1 cellular context compared by ENCODE assay signal in the genomic region with DNA sequence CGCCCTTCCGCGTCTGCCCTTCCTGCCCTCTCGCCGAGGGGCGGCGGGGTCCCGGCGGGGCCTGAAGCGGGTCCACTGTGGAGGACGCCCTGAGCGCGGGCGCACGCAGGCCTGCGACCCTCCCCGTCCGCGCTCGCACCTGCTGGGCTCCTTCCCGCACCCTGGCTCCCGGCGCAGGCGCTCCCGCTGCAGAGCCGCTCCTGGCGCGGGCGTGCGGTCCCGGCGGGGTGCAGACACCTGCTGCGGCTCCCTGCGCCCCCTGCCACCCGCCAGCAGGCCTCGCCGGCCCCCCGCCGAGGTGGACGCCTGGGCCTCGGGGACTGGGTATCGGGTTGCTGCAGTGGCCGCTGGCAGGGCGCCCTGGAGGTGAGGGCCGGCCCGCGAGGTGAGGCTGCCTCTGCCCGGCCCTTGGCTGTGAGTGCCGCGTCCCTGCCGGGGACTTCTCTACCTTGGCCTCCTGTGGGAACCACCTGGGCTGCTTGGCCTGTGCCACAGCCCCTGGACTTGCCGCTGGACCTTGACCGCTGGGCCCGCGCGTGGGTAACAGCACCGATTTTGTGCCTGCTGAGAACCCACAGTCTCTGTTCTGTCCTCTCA.
TF ChIP-seq lines count a peak whose summit lies in the region.

No MANE protein-coding gene starts in this region.

TF ChIP-seq in HepG2, 621 proteins besides CTCF, POLR2A, EP300 and RAD21 (continued from another document and continues in another):
- TF ChIP-seq, protein P1, sequence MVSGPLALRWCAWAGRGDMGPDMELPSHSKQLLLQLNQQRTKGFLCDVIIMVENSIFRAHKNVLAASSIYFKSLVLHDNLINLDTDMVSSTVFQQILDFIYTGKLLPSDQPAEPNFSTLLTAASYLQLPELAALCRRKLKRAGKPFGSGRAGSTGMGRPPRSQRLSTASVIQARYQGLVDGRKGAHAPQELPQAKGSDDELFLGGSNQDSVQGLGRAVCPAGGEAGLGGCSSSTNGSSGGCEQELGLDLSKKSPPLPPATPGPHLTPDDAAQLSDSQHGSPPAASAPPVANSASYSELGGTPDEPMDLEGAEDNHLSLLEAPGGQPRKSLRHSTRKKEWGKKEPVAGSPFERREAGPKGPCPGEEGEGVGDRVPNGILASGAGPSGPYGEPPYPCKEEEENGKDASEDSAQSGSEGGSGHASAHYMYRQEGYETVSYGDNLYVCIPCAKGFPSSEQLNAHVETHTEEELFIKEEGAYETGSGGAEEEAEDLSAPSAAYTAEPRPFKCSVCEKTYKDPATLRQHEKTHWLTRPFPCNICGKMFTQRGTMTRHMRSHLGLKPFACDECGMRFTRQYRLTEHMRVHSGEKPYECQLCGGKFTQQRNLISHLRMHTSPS (CRISPR knock-in tag; IDR thresholded peaks at IDR 0.05; ENCODE audit: low read depth): no peak
- TF ChIP-seq ZNF33B (CRISPR knock-in tag; IDR thresholded peaks at IDR 0.05): no peak
- TF ChIP-seq, protein P2, sequence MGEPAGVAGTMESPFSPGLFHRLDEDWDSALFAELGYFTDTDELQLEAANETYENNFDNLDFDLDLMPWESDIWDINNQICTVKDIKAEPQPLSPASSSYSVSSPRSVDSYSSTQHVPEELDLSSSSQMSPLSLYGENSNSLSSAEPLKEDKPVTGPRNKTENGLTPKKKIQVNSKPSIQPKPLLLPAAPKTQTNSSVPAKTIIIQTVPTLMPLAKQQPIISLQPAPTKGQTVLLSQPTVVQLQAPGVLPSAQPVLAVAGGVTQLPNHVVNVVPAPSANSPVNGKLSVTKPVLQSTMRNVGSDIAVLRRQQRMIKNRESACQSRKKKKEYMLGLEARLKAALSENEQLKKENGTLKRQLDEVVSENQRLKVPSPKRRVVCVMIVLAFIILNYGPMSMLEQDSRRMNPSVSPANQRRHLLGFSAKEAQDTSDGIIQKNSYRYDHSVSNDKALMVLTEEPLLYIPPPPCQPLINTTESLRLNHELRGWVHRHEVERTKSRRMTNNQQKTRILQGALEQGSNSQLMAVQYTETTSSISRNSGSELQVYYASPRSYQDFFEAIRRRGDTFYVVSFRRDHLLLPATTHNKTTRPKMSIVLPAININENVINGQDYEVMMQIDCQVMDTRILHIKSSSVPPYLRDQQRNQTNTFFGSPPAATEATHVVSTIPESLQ (CRISPR knock-in tag; conservative IDR thresholded peaks at IDR 0.05): no peak
- no peak for TF ChIP-seq FOXA3 (CRISPR knock-in tag; IDR thresholded peaks at IDR 0.05)
- TF ChIP-seq TARDBP (CRISPR knock-in tag; IDR thresholded peaks at IDR 0.05): no peak
- peak; percentile 49 for TF ChIP-seq RBFOX2 (IDR thresholded peaks at IDR 0.05; ENCODE audit: low read depth, low read length)
- TF ChIP-seq NCOA5 (CRISPR knock-in tag; IDR thresholded peaks at IDR 0.05): no peak
- TF ChIP-seq, protein P3, sequence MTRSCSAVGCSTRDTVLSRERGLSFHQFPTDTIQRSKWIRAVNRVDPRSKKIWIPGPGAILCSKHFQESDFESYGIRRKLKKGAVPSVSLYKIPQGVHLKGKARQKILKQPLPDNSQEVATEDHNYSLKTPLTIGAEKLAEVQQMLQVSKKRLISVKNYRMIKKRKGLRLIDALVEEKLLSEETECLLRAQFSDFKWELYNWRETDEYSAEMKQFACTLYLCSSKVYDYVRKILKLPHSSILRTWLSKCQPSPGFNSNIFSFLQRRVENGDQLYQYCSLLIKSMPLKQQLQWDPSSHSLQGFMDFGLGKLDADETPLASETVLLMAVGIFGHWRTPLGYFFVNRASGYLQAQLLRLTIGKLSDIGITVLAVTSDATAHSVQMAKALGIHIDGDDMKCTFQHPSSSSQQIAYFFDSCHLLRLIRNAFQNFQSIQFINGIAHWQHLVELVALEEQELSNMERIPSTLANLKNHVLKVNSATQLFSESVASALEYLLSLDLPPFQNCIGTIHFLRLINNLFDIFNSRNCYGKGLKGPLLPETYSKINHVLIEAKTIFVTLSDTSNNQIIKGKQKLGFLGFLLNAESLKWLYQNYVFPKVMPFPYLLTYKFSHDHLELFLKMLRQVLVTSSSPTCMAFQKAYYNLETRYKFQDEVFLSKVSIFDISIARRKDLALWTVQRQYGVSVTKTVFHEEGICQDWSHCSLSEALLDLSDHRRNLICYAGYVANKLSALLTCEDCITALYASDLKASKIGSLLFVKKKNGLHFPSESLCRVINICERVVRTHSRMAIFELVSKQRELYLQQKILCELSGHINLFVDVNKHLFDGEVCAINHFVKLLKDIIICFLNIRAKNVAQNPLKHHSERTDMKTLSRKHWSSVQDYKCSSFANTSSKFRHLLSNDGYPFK (CRISPR knock-in tag; IDR thresholded peaks at IDR 0.05; ENCODE audit: borderline replicate concordance): no peak
- TF ChIP-seq SAP130 (CRISPR knock-in tag; IDR thresholded peaks at IDR 0.05; ENCODE audit: low read depth): peak; percentile 7
- no peak for TF ChIP-seq ATF7 (IDR thresholded peaks at IDR 0.05)
- no peak for TF ChIP-seq ATF7 (CRISPR knock-in tag; IDR thresholded peaks at IDR 0.05)
- TF ChIP-seq ZNF788 (CRISPR knock-in tag; IDR thresholded peaks at IDR 0.05; ENCODE audit: borderline replicate concordance): no peak
- no peak for TF ChIP-seq FOXK1 (CRISPR knock-in tag; IDR thresholded peaks at IDR 0.05; ENCODE audit: borderline replicate concordance, low read depth)
- no peak for TF ChIP-seq HHEX (CRISPR knock-in tag; IDR thresholded peaks at IDR 0.05)
- no peak for TF ChIP-seq ZNF296 (CRISPR knock-in tag; conservative IDR thresholded peaks at IDR 0.05)
- no peak for TF ChIP-seq DR1 (CRISPR knock-in tag; IDR thresholded peaks at IDR 0.05)
- TF ChIP-seq NCOA2 (CRISPR knock-in tag; IDR thresholded peaks at IDR 0.05): no peak
- TF ChIP-seq SIX4 (CRISPR knock-in tag; IDR thresholded peaks at IDR 0.05): no peak
- no peak for TF ChIP-seq ZNF749 (CRISPR knock-in tag; IDR thresholded peaks at IDR 0.05; ENCODE audit: borderline replicate concordance)
- no peak for TF ChIP-seq ELF1 (CRISPR knock-in tag; IDR thresholded peaks at IDR 0.05)
- TF ChIP-seq KAT7 (CRISPR knock-in tag; IDR thresholded peaks at IDR 0.05; ENCODE audit: borderline replicate concordance): no peak
- no peak for TF ChIP-seq FOSL2 (CRISPR knock-in tag; IDR thresholded peaks at IDR 0.05)
- TF ChIP-seq ZNF224 (CRISPR knock-in tag; IDR thresholded peaks at IDR 0.05): no peak
- TF ChIP-seq KDM5B (CRISPR knock-in tag; IDR thresholded peaks at IDR 0.05; ENCODE audit: borderline replicate concordance): no peak; the same call in 1 of the 2 replicates
- TF ChIP-seq RFX1 (IDR thresholded peaks at IDR 0.05): no peak
- TF ChIP-seq HOXA3 (CRISPR knock-in tag; IDR thresholded peaks at IDR 0.05): 0 out of 2 replicates have a peak, but pooled peaks have one; percentile 7
- TF ChIP-seq ZNF839 (CRISPR knock-in tag; IDR thresholded peaks at IDR 0.05; ENCODE audit: borderline replicate concordance): no peak
- TF ChIP-seq CHD4 (IDR thresholded peaks at IDR 0.05; ENCODE audit: borderline replicate concordance, low read length): no peak
- no peak for TF ChIP-seq AGO2 (optimal IDR thresholded peaks at IDR 0.05; ENCODE audit: low read depth, low read length)
- TF ChIP-seq ZFX (CRISPR knock-in tag; IDR thresholded peaks at IDR 0.05; ENCODE audit: low read depth): peak; percentile 50
- no peak for TF ChIP-seq ERF (CRISPR knock-in tag; IDR thresholded peaks at IDR 0.05)
- no peak for TF ChIP-seq ZNF350 (CRISPR knock-in tag; IDR thresholded peaks at IDR 0.05; ENCODE audit: borderline replicate concordance, low read depth)
- no peak for TF ChIP-seq ZNF160 (CRISPR knock-in tag; IDR thresholded peaks at IDR 0.05)
- TF ChIP-seq, protein P4, sequence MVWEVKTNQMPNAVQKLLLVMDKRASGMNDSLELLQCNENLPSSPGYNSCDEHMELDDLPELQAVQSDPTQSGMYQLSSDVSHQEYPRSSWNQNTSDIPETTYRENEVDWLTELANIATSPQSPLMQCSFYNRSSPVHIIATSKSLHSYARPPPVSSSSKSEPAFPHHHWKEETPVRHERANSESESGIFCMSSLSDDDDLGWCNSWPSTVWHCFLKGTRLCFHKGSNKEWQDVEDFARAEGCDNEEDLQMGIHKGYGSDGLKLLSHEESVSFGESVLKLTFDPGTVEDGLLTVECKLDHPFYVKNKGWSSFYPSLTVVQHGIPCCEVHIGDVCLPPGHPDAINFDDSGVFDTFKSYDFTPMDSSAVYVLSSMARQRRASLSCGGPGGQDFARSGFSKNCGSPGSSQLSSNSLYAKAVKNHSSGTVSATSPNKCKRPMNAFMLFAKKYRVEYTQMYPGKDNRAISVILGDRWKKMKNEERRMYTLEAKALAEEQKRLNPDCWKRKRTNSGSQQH (CRISPR knock-in tag; IDR thresholded peaks at IDR 0.05; ENCODE audit: low read depth): no peak
- TF ChIP-seq ZNF547 (CRISPR knock-in tag; IDR thresholded peaks at IDR 0.05): no peak
- TF ChIP-seq ZBTB38 (CRISPR knock-in tag; IDR thresholded peaks at IDR 0.05): no peak
- TF ChIP-seq HOXD1 (CRISPR knock-in tag; IDR thresholded peaks at IDR 0.05): no peak
- TF ChIP-seq PHB2 (IDR thresholded peaks at IDR 0.05; ENCODE audit: partially characterized antibody): no peak
- TF ChIP-seq, protein P5, sequence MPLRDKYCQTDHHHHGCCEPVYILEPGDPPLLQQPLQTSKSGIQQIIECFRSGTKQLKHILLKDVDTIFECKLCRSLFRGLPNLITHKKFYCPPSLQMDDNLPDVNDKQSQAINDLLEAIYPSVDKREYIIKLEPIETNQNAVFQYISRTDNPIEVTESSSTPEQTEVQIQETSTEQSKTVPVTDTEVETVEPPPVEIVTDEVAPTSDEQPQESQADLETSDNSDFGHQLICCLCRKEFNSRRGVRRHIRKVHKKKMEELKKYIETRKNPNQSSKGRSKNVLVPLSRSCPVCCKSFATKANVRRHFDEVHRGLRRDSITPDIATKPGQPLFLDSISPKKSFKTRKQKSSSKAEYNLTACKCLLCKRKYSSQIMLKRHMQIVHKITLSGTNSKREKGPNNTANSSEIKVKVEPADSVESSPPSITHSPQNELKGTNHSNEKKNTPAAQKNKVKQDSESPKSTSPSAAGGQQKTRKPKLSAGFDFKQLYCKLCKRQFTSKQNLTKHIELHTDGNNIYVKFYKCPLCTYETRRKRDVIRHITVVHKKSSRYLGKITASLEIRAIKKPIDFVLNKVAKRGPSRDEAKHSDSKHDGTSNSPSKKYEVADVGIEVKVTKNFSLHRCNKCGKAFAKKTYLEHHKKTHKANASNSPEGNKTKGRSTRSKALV (CRISPR knock-in tag; IDR thresholded peaks at IDR 0.05): peak; percentile 28; the same call in 1 of the 2 replicates
- TF ChIP-seq ZNF629 (CRISPR knock-in tag; conservative IDR thresholded peaks at IDR 0.05): no peak
- TF ChIP-seq, protein P6, sequence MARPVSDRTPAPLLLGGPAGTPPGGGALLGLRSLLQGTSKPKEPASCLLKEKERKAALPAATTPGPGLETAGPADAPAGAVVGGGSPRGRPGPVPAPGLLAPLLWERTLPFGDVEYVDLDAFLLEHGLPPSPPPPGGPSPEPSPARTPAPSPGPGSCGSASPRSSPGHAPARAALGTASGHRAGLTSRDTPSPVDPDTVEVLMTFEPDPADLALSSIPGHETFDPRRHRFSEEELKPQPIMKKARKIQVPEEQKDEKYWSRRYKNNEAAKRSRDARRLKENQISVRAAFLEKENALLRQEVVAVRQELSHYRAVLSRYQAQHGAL (CRISPR knock-in tag; IDR thresholded peaks at IDR 0.05; ENCODE audit: not compliant biosample characterization): peak; percentile 17
- TF ChIP-seq ZNF431 (CRISPR knock-in tag; IDR thresholded peaks at IDR 0.05; ENCODE audit: borderline replicate concordance, low read depth): no peak
- TF ChIP-seq NFE2L1 (CRISPR knock-in tag; IDR thresholded peaks at IDR 0.05; ENCODE audit: borderline replicate concordance): no peak
- TF ChIP-seq ZNF225 (CRISPR knock-in tag; IDR thresholded peaks at IDR 0.05): no peak
- TF ChIP-seq, protein P7, sequence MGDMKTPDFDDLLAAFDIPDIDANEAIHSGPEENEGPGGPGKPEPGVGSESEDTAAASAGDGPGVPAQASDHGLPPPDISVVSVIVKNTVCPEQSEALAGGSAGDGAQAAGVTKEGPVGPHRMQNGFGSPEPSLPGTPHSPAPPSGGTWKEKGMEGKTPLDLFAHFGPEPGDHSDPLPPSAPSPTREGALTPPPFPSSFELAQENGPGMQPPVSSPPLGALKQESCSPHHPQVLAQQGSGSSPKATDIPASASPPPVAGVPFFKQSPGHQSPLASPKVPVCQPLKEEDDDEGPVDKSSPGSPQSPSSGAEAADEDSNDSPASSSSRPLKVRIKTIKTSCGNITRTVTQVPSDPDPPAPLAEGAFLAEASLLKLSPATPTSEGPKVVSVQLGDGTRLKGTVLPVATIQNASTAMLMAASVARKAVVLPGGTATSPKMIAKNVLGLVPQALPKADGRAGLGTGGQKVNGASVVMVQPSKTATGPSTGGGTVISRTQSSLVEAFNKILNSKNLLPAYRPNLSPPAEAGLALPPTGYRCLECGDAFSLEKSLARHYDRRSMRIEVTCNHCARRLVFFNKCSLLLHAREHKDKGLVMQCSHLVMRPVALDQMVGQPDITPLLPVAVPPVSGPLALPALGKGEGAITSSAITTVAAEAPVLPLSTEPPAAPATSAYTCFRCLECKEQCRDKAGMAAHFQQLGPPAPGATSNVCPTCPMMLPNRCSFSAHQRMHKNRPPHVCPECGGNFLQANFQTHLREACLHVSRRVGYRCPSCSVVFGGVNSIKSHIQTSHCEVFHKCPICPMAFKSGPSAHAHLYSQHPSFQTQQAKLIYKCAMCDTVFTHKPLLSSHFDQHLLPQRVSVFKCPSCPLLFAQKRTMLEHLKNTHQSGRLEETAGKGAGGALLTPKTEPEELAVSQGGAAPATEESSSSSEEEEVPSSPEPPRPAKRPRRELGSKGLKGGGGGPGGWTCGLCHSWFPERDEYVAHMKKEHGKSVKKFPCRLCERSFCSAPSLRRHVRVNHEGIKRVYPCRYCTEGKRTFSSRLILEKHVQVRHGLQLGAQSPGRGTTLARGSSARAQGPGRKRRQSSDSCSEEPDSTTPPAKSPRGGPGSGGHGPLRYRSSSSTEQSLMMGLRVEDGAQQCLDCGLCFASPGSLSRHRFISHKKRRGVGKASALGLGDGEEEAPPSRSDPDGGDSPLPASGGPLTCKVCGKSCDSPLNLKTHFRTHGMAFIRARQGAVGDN (CRISPR knock-in tag; IDR thresholded peaks at IDR 0.05): peak; percentile 7; the same call in 1 of the 2 replicates
- no peak for TF ChIP-seq SP4 (CRISPR knock-in tag; IDR thresholded peaks at IDR 0.05)
- TF ChIP-seq ZNF660 (CRISPR knock-in tag; IDR thresholded peaks at IDR 0.05; ENCODE audit: borderline replicate concordance, low read depth): no peak
- TF ChIP-seq PHF20 (CRISPR knock-in tag; IDR thresholded peaks at IDR 0.05): peak; percentile 33; the same call in 1 of the 2 replicates
- peak; percentile 13; the same call in 1 of the 2 replicates for TF ChIP-seq ZNF121 (CRISPR knock-in tag; IDR thresholded peaks at IDR 0.05)
- no peak for TF ChIP-seq MED8 (CRISPR knock-in tag; IDR thresholded peaks at IDR 0.05; ENCODE audit: insufficient replicate concordance)
